In genomic region chr15:98506711-98507110, GRCh38 we compare ENCODE assay signal across 21 cellular contexts.
"Had no signal": no experiment of that assay in that cellular context is flagged by ENCODE, and none has a peak within 500 bp of the region (broad histone marks: within the 10 kb centered on the region; RNA-seq: fewer than 3 reads in every experiment).

No MANE protein-coding gene starts in this region.

- H3K36me3 Mint-ChIP-seq: activated naive CD8-positive, alpha-beta T cell treated with anti-CD3 and anti-CD28 coated beads for 36 hours; natural killer cell treated with Interleukin-12 subunit alpha and Interleukin-12 subunit beta and Interleukin-15 and Interleukin-18, amount 100 ng/mL, for 72 hours; stimulated activated effector memory CD8-positive, alpha-beta T cell treated with anti-CD3 and anti-CD28 coated beads, Interleukin-12 subunit alpha, Interleukin-12 subunit beta, amount 100 ng/mL, for 72 hours had no signal

- H3K27ac Mint-ChIP-seq: activated CD4-positive, alpha-beta T cell treated with anti-CD3 and anti-CD28 coated beads, Interleukin-2, amount 10 ng/mL, durations not matched to agents 7 days and 5 days; activated CD8-positive, alpha-beta T cell treated with anti-CD3 and anti-CD28 coated beads, Interleukin-2, amount 10 ng/mL, durations not matched to agents 7 days and 5 days; activated naive CD8-positive, alpha-beta T cell treated with anti-CD3 and anti-CD28 coated beads for 36 hours; activated T-cell treated with anti-CD3 and anti-CD28 coated beads, Interleukin-2, amount 50 U/mL, for 24 hours; activated T-helper 17 cell treated with anti-CD3 and anti-CD28 coated beads, Interleukin-2, amount 50 U/mL, for 72 hours; natural killer cell treated with Interleukin-12 subunit alpha and Interleukin-12 subunit beta and Interleukin-15 and Interleukin-18, amount 100 ng/mL, for 72 hours; stimulated activated effector memory CD8-positive, alpha-beta T cell treated with anti-CD3 and anti-CD28 coated beads, Interleukin-12 subunit alpha, Interleukin-12 subunit beta, amount 100 ng/mL, for 72 hours; stimulated activated naive CD8-positive, alpha-beta T cell treated with anti-CD3 and anti-CD28 coated beads, Interleukin-15, amount 100 ng/mL, for 72 hours had no signal

- H3K9me3 ChIP-seq: heart right ventricle, left lung, neutrophil, transverse colon had no signal

- H3K4me1 ChIP-seq: heart right ventricle, parathyroid adenoma had no signal

- H3K36me3 ChIP-seq: heart right ventricle, left lung, neutrophil, transverse colon had no signal

- DNase-seq: activated CD4-positive, alpha-beta T cell treated with anti-CD3 and anti-CD28 coated beads, Interleukin-2, amount 10 ng/mL, durations not matched to agents 7 days and 5 days; activated CD8-positive, alpha-beta T cell treated with anti-CD3 and anti-CD28 coated beads, Interleukin-2, amount 10 ng/mL, durations not matched to agents 7 days and 5 days; activated naive CD4-positive, alpha-beta T cell; activated naive CD8-positive, alpha-beta T cell treated with anti-CD3 and anti-CD28 coated beads for 36 hours; activated T-cell treated with anti-CD3 and anti-CD28 coated beads, Interleukin-2, amount 50 U/mL, for 24 hours; cerebellar nuclear complex; heart right ventricle; kidney; left lung; mammary epithelial cell; small intestine; stimulated activated CD4-positive, alpha-beta T cell treated with anti-CD3 and anti-CD28 coated beads, Interleukin-2, amount 100 ng/mL, for 24 hours; stimulated activated naive CD8-positive, alpha-beta T cell treated with anti-CD3 and anti-CD28 coated beads, Interleukin-15, amount 100 ng/mL, for 72 hours; transverse colon had no signal

- ATAC-seq: activated CD4-positive, CD25-positive, alpha-beta regulatory T cell treated with anti-CD3 and anti-CD28 coated beads, Interleukin-2, amount 50 U/mL, for 24 hours; activated CD8-positive, alpha-beta T cell treated with anti-CD3 and anti-CD28 coated beads, Interleukin-2, amount 10 ng/mL, durations not matched to agents 7 days and 5 days; activated T-helper 17 cell treated with anti-CD3 and anti-CD28 coated beads, Interleukin-2, amount 50 U/mL, for 72 hours; left lung; natural killer cell treated with Interleukin-12 subunit alpha and Interleukin-12 subunit beta and Interleukin-15 and Interleukin-18, amount 100 ng/mL, for 72 hours; stimulated activated effector memory CD8-positive, alpha-beta T cell treated with anti-CD3 and anti-CD28 coated beads, Interleukin-12 subunit alpha, Interleukin-12 subunit beta, amount 100 ng/mL, for 72 hours; stimulated activated naive CD8-positive, alpha-beta T cell treated with anti-CD3 and anti-CD28 coated beads, Interleukin-15, amount 100 ng/mL, for 72 hours had no signal

- H3K4me3 ChIP-seq: coronary artery, heart right ventricle, left lung, transverse colon had no signal

- H3K9me3 Mint-ChIP-seq: activated CD4-positive, alpha-beta T cell treated with anti-CD3 and anti-CD28 coated beads, Interleukin-2, amount 10 ng/mL, durations not matched to agents 7 days and 5 days; activated naive CD8-positive, alpha-beta T cell treated with anti-CD3 and anti-CD28 coated beads for 36 hours; activated T-cell treated with anti-CD3 and anti-CD28 coated beads, Interleukin-2, amount 50 U/mL, for 24 hours; activated T-helper 17 cell treated with anti-CD3 and anti-CD28 coated beads, Interleukin-2, amount 50 U/mL, for 72 hours; natural killer cell treated with Interleukin-12 subunit alpha and Interleukin-12 subunit beta and Interleukin-15 and Interleukin-18, amount 100 ng/mL, for 72 hours; stimulated activated effector memory CD8-positive, alpha-beta T cell treated with anti-CD3 and anti-CD28 coated beads, Interleukin-12 subunit alpha, Interleukin-12 subunit beta, amount 100 ng/mL, for 72 hours; stimulated activated naive CD8-positive, alpha-beta T cell treated with anti-CD3 and anti-CD28 coated beads, Interleukin-15, amount 100 ng/mL, for 72 hours had no signal

- H3K4me1 Mint-ChIP-seq: activated CD4-positive, alpha-beta T cell treated with anti-CD3 and anti-CD28 coated beads, Interleukin-2, amount 10 ng/mL, durations not matched to agents 7 days and 5 days; activated naive CD8-positive, alpha-beta T cell treated with anti-CD3 and anti-CD28 coated beads for 36 hours; stimulated activated effector memory CD8-positive, alpha-beta T cell treated with anti-CD3 and anti-CD28 coated beads, Interleukin-12 subunit alpha, Interleukin-12 subunit beta, amount 100 ng/mL, for 72 hours; stimulated activated naive CD8-positive, alpha-beta T cell treated with anti-CD3 and anti-CD28 coated beads, Interleukin-15, amount 100 ng/mL, for 72 hours had no signal

- H3K4me3 Mint-ChIP-seq: activated CD4-positive, alpha-beta T cell treated with anti-CD3 and anti-CD28 coated beads, Interleukin-2, amount 10 ng/mL, durations not matched to agents 7 days and 5 days; activated CD8-positive, alpha-beta T cell treated with anti-CD3 and anti-CD28 coated beads, Interleukin-2, amount 10 ng/mL, durations not matched to agents 7 days and 5 days; activated naive CD8-positive, alpha-beta T cell treated with anti-CD3 and anti-CD28 coated beads for 36 hours; activated T-cell treated with anti-CD3 and anti-CD28 coated beads, Interleukin-2, amount 50 U/mL, for 24 hours; activated T-helper 17 cell treated with anti-CD3 and anti-CD28 coated beads, Interleukin-2, amount 50 U/mL, for 72 hours; natural killer cell treated with Interleukin-12 subunit alpha and Interleukin-12 subunit beta and Interleukin-15 and Interleukin-18, amount 100 ng/mL, for 72 hours; stimulated activated effector memory CD8-positive, alpha-beta T cell treated with anti-CD3 and anti-CD28 coated beads, Interleukin-12 subunit alpha, Interleukin-12 subunit beta, amount 100 ng/mL, for 72 hours; stimulated activated naive CD8-positive, alpha-beta T cell treated with anti-CD3 and anti-CD28 coated beads, Interleukin-15, amount 100 ng/mL, for 72 hours had no signal

- H3K27ac ChIP-seq: heart right ventricle, left lung, neutrophil, parathyroid adenoma, transverse colon had no signal
